Comparison of ENCODE assay signal across 15 cellular contexts in genomic region chr1:183069562-183070216, GRCh38. TPM values are rescaled to one million over a fixed set of nuclear protein-coding genes. Genes with fewer than 3 reads are reported as not detected.
A peak's percentile ranks its signal among the peaks of the same experiment; 100 is the strongest.
DNase-seq lines count a peak whose midpoint lies in the region; ATAC-seq and TF ChIP-seq lines count a peak whose summit lies in the region.
"Had no signal": no experiment of that assay in that cellular context is flagged by ENCODE, and none has a peak within 500 bp of the region (broad histone marks: within the 10 kb centered on the region; RNA-seq: fewer than 3 reads in every experiment).

No MANE protein-coding gene starts in this region.

- peaks cover 72% of the 10 kb centered on the region for H3K4me1 ChIP-seq in KMS-11 (ENCODE audit: low read depth, poor library complexity, severe bottlenecking)
- peaks cover 5% of the 10 kb centered on the region for H3K4me1 ChIP-seq in mesendoderm (ENCODE audit: control insufficient read depth, low read depth, low read length)
- H3K4me1 ChIP-seq: HAP-1 had no signal

- peak overlapping the region; percentile 48 for H3K23ac ChIP-seq in mesendoderm (ENCODE audit: low read length)

- H3K79me2 ChIP-seq in KMS-11 (ENCODE audit: insufficient read depth, low read depth), result peaks cover 8% of the 10 kb centered on the region; the same call in 1 of the 2 replicates
- H3K79me2 ChIP-seq in mesendoderm (ENCODE audit: control insufficient read depth, insufficient read depth, low read length), result peaks cover 7% of the 10 kb centered on the region

- POLR2A ChIA-PET in WTC11 (lab: Charles Lee), result no interaction called here

- no peak overlapping the region for H3K18ac ChIP-seq in mesendoderm (ENCODE audit: low read length)

- no peak overlapping the region for H4K5ac ChIP-seq in mesendoderm (ENCODE audit: low read length)

- in situ Hi-C loops in Caki2 (cut with HindIII; ENCODE audit: low pct_unique_long_range_greater_than_20kb, low sequenced_read_pairs), result no loop called here

- peaks cover 17% of the 10 kb centered on the region for H3K36me3 Mint-ChIP-seq in WTC11
- no peaks in the 10 kb centered on the region for H3K36me3 Mint-ChIP-seq in immature natural killer cell

- no peak overlapping the region for H3K4ac ChIP-seq in mesendoderm (ENCODE audit: low read depth, low read length)

- no peak overlapping the region for H2BK5ac ChIP-seq in mesendoderm (ENCODE audit: low read length)

- H2AK5ac ChIP-seq in mesendoderm (ENCODE audit: low read length), result no peak overlapping the region

- no peaks in the 10 kb centered on the region for H4K20me1 ChIP-seq in KMS-11 (ENCODE audit: insufficient read depth)

- H3K27ac Mint-ChIP-seq in WTC11, result 0 out of 2 replicates have a peak overlapping the region, but pooled peaks have one; percentile 30
- no peak overlapping the region for H3K27ac Mint-ChIP-seq in immature natural killer cell
- H3K27ac Mint-ChIP-seq: activated CD4-positive, alpha-beta memory T cell treated with anti-CD3 and anti-CD28 coated beads, Interleukin-2, amount 10 ng/mL, durations not matched to agents 7 days and 5 days had no signal

- no peak overlapping the region for H4K8ac ChIP-seq in mesendoderm (ENCODE audit: low read depth, low read length)

- no peak overlapping the region for H2BK15ac ChIP-seq in mesendoderm (replicated peaks; ENCODE audit: low read depth)

- no peaks in the 10 kb centered on the region for H3K36me3 ChIP-seq in KMS-11 (ENCODE audit: insufficient read depth)
- H3K36me3 ChIP-seq in mesendoderm (ENCODE audit: control insufficient read depth, insufficient read depth, low read length), result no peaks in the 10 kb centered on the region
- H3K36me3 ChIP-seq: HAP-1, neutrophil, SJSA1, thoracic aorta had no signal

- peak overlapping the region; percentile 81; the same call in 1 of the 2 replicates for H3K27ac ChIP-seq in KMS-11
- no peak overlapping the region for H3K27ac ChIP-seq in mesendoderm (ENCODE audit: low read depth, low read length)
- H3K27ac ChIP-seq: neutrophil, SJSA1, thoracic aorta had no signal

- no peak overlapping the region for H2AFZ ChIP-seq in KMS-11 (ENCODE audit: low read depth)

- H3K9ac ChIP-seq in KMS-11 (no peak overlapping the region), mesendoderm (ENCODE audit: low read length) (no peak overlapping the region)

- peaks cover 23% of the 10 kb centered on the region for H3K4me1 Mint-ChIP-seq in WTC11
- H3K4me1 Mint-ChIP-seq in immature natural killer cell, result no peaks in the 10 kb centered on the region
- H3K4me1 Mint-ChIP-seq: activated CD4-positive, alpha-beta memory T cell treated with anti-CD3 and anti-CD28 coated beads, Interleukin-2, amount 10 ng/mL, durations not matched to agents 7 days and 5 days had no signal

- ATAC-seq in WTC11, result peak; percentile 26; the same call in 1 of the 2 replicates
- no peak for ATAC-seq in GM18498 (IDR thresholded peaks at IDR 0.05; ENCODE audit: unreplicated experiment)

- H3K9me3 Mint-ChIP-seq in WTC11 (peaks cover 18% of the 10 kb centered on the region), immature natural killer cell (peaks cover 0 to 2% (median 0%) of the 10 kb centered on the region in 6 donors)
- H3K9me3 Mint-ChIP-seq: activated CD4-positive, alpha-beta memory T cell treated with anti-CD3 and anti-CD28 coated beads, Interleukin-2, amount 10 ng/mL, durations not matched to agents 7 days and 5 days had no signal

- H3K4me3 Mint-ChIP-seq in WTC11 (no peak overlapping the region), immature natural killer cell (no peak overlapping the region)
- H3K4me3 Mint-ChIP-seq: activated CD4-positive, alpha-beta memory T cell treated with anti-CD3 and anti-CD28 coated beads, Interleukin-2, amount 10 ng/mL, durations not matched to agents 7 days and 5 days had no signal

- H3K4me3 ChIP-seq in KMS-11 (IDR thresholded peaks at IDR 0.05; ENCODE audit: insufficient read depth, low read depth, low read length) (peak overlapping the region; percentile 18), mesendoderm (ENCODE audit: low read length) (no peak overlapping the region)
- H3K4me3 ChIP-seq: HAP-1, SJSA1, thoracic aorta had no signal

- peak overlapping the region; percentile 88 for H3K4me2 ChIP-seq in KMS-11
- H3K4me2 ChIP-seq in mesendoderm (ENCODE audit: low read length), result no peak overlapping the region

- no peaks in the 10 kb centered on the region for H3K27me3 ChIP-seq in KMS-11 (ENCODE audit: insufficient read depth, low read depth)
- H3K27me3 ChIP-seq in mesendoderm (ENCODE audit: insufficient read depth, low read length, poor library complexity), result no peaks in the 10 kb centered on the region
- H3K27me3 ChIP-seq: neutrophil, SJSA1 had no signal

- H2BK120ac ChIP-seq in mesendoderm (ENCODE audit: low read depth, low read length), result no peak overlapping the region

- CTCF ChIA-PET in WTC11 (lab: Charles Lee), result no interaction called here

- WGBS in mesendoderm (ENCODE audit: extremely low coverage, insufficient coverage, low lambda C conversion rate), result no CpG with 5 or more reads among the region's 4 CpGs

- no peaks in the 10 kb centered on the region for H3K27me3 Mint-ChIP-seq in WTC11 (ENCODE audit: low read depth)
- peaks cover 0 to 3% (median 2%) of the 10 kb centered on the region in 3 donors for H3K27me3 Mint-ChIP-seq in immature natural killer cell (ENCODE audit: low read depth in 3 of 3)

- no peak for TF ChIP-seq CTCF in KMS-11 (conservative IDR thresholded peaks at IDR 0.05; ENCODE audit: low read depth, low read length)
- TF ChIP-seq CTCF in WTC11 (IDR thresholded peaks at IDR 0.05), result no peak
- TF ChIP-seq CTCF in GM10266 (IDR thresholded peaks at IDR 0.05; ENCODE audit: control insufficient read depth, insufficient read depth, low read depth, missing control alignments), result no peak

- peaks cover 10% of the 10 kb centered on the region for H3K79me1 ChIP-seq in mesendoderm (ENCODE audit: low read length)

- peak; percentile 90 for DNase-seq in Caki2 (ENCODE audit: low read depth)
- no peak for DNase-seq in WTC11 (ENCODE audit: low spot score)
- DNase-seq in mesendoderm, result no peak
- no peak for DNase-seq in amniotic stem cell (lab: John Stamatoyannopoulos, UW)
- DNase-seq in immature natural killer cell, result no peak
- no peak for DNase-seq in GM10266 (ENCODE audit: extremely low spot score)
- DNase-seq: activated CD4-positive, alpha-beta memory T cell treated with anti-CD3 and anti-CD28 coated beads, Interleukin-2, amount 10 ng/mL, durations not matched to agents 7 days and 5 days; effector CD8-positive, alpha-beta T cell; NCI-H1694 had no signal

- H3K56ac ChIP-seq in mesendoderm (ENCODE audit: low read length), result no peak overlapping the region

TF ChIP-seq in WTC11, 78 proteins besides CTCF, POLR2A, EP300 and RAD21:
- TF ChIP-seq ZNF671 (CRISPR knock-in tag; IDR thresholded peaks at IDR 0.05) (no peak), KAT7 (CRISPR knock-in tag; IDR thresholded peaks at IDR 0.05; ENCODE audit: borderline replicate concordance) (no peak), SP1 (CRISPR knock-in tag; conservative IDR thresholded peaks at IDR 0.05) (no peak), TEAD1 (CRISPR knock-in tag; IDR thresholded peaks at IDR 0.05) (no peak), MXD4 (CRISPR knock-in tag; IDR thresholded peaks at IDR 0.05; ENCODE audit: borderline replicate concordance) (no peak), ZNF423 (CRISPR knock-in tag; IDR thresholded peaks at IDR 0.05) (no peak)
- TF ChIP-seq, protein P1, sequence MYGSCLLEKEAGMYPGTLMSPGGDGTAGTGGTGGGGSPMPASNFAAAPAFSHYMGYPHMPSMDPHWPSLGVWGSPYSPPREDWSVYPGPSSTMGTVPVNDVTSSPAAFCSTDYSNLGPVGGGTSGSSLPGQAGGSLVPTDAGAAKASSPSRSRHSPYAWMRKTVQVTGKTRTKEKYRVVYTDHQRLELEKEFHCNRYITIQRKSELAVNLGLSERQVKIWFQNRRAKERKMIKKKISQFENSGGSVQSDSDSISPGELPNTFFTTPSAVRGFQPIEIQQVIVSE (CRISPR knock-in tag; IDR thresholded peaks at IDR 0.05; ENCODE audit: borderline replicate concordance), result no peak

RNA-seq across cellular contexts. Expression of gene LAMC1, which starts 46.5 kb away (rescaled TPM):
- total RNA-seq in Caki2 (2014; rRNA removed; shearing (Covaris generic); ENCODE audit: low replicate concordance), result 87.3 and 138 TPM in 2 replicates
- 133 to 162 TPM (median 135 TPM) in 3 replicates for total RNA-seq in WTC11 (2021)
- polyA plus RNA-seq in mesendoderm (2013, experiment 1 of 2), result 54.6 TPM
- polyA plus RNA-seq in mesendoderm (2013, experiment 2 of 2), result 50.2 TPM
- polyA plus RNA-seq in immature natural killer cell, result under 1 TPM in 1 of 3 donors, not detected in 2; 0.19 TPM
